In the genomic region with DNA sequence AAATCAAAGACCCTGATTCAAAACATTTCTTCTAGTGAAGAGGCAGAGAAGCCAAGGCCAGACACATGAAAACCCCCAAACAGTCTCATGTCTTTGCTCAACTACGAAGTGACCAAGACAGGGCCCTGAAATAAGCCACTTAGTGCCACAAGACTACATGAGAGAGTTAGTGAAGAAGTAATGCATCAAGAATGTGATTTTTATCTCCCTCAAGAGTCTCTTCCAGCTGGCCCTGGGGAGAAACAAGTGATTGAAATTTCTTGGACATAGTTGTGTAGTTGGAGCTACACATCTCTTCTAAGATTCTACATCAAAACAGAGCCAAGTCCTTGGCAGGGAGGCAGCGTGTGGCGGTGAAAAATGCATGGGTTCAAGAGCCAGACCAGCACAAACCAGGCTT, we compare ENCODE assay signal across 1 cellular context.
TF ChIP-seq lines count a peak whose summit lies in the region.

No MANE protein-coding gene starts in this region.

TF ChIP-seq in GM23338, 12 proteins besides CTCF, POLR2A, EP300 and RAD21 (continued from another document):
- TF ChIP-seq REST (IDR thresholded peaks at IDR 0.05; ENCODE audit: unreplicated experiment) (no peak), EZH2 (IDR thresholded peaks at IDR 0.05; ENCODE audit: low read depth, unreplicated experiment) (no peak), POLR2AphosphoS5 (IDR thresholded peaks at IDR 0.05; ENCODE audit: low read depth) (no peak), STAT1 (IDR thresholded peaks at IDR 0.05; ENCODE audit: unreplicated experiment) (no peak), ZNF462 (CRISPR knock-in tag; IDR thresholded peaks at IDR 0.05) (no peak), ZNF331 (CRISPR knock-in tag; IDR thresholded peaks at IDR 0.05; ENCODE audit: low read depth) (no peak), ZNF114 (CRISPR knock-in tag; IDR thresholded peaks at IDR 0.05) (no peak), JUNB (IDR thresholded peaks at IDR 0.05; ENCODE audit: unreplicated experiment) (no peak), NANOG (IDR thresholded peaks at IDR 0.05; ENCODE audit: borderline replicate concordance) (no peak), CREB1 (CRISPR knock-in tag; IDR thresholded peaks at IDR 0.05; ENCODE audit: low read depth) (no peak)
- TF ChIP-seq, protein P1, sequence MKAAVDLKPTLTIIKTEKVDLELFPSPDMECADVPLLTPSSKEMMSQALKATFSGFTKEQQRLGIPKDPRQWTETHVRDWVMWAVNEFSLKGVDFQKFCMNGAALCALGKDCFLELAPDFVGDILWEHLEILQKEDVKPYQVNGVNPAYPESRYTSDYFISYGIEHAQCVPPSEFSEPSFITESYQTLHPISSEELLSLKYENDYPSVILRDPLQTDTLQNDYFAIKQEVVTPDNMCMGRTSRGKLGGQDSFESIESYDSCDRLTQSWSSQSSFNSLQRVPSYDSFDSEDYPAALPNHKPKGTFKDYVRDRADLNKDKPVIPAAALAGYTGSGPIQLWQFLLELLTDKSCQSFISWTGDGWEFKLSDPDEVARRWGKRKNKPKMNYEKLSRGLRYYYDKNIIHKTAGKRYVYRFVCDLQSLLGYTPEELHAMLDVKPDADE (IDR thresholded peaks at IDR 0.05), result no peak
